Comparison of ENCODE assay signal across 24 cellular contexts in genomic region chr2:43078301-43078700, GRCh38.
"Had no signal": no experiment of that assay in that cellular context is flagged by ENCODE, and none has a peak within 500 bp of the region (broad histone marks: within the 10 kb centered on the region; RNA-seq: fewer than 3 reads in every experiment).

No MANE protein-coding gene starts in this region.

- H3K4me1 ChIP-seq: right lobe of liver had no signal

- H3K27ac Mint-ChIP-seq: activated CD4-positive, alpha-beta memory T cell treated with anti-CD3 and anti-CD28 coated beads, Interleukin-2, amount 10 ng/mL, durations not matched to agents 7 days and 5 days; activated CD4-positive, alpha-beta T cell treated with anti-CD3 and anti-CD28 coated beads, Interleukin-2, amount 10 ng/mL, durations not matched to agents 24 days and 14 days; activated naive CD4-positive, alpha-beta T cell treated with anti-CD3 and anti-CD28 coated beads for 36 hours; activated naive CD8-positive, alpha-beta T cell treated with anti-CD3 and anti-CD28 coated beads, Interleukin-2, amount 10 ng/mL, durations not matched to agents 7 days and 5 days; activated T-cell treated with anti-CD3 and anti-CD28 coated beads, Interleukin-2, amount 50 U/mL, for 72 hours; natural killer cell; T-cell; T-helper 2 cell treated with Interferon-gamma antibody and Interleukin-4, amounts not matched to agents 5 μg/mL and 100 μg/mL, for 36 hours had no signal

- H3K4me3 Mint-ChIP-seq: activated CD4-positive, alpha-beta memory T cell treated with anti-CD3 and anti-CD28 coated beads, Interleukin-2, amount 10 ng/mL, durations not matched to agents 7 days and 5 days; activated CD4-positive, alpha-beta T cell treated with anti-CD3 and anti-CD28 coated beads, Interleukin-2, amount 10 ng/mL, durations not matched to agents 24 days and 14 days; activated naive CD4-positive, alpha-beta T cell treated with anti-CD3 and anti-CD28 coated beads for 36 hours; activated naive CD8-positive, alpha-beta T cell treated with anti-CD3 and anti-CD28 coated beads, Interleukin-2, amount 10 ng/mL, durations not matched to agents 7 days and 5 days; activated T-cell treated with anti-CD3 and anti-CD28 coated beads, Interleukin-2, amount 50 U/mL, for 72 hours; natural killer cell; T-cell; T-helper 2 cell treated with Interferon-gamma antibody and Interleukin-4, amounts not matched to agents 5 μg/mL and 100 μg/mL, for 36 hours had no signal

- H3K36me3 ChIP-seq: heart right ventricle, right lobe of liver, thoracic aorta, upper lobe of right lung had no signal

- FAIRE-seq: small intestine had no signal

- H3K4me1 Mint-ChIP-seq: activated CD4-positive, alpha-beta memory T cell treated with anti-CD3 and anti-CD28 coated beads, Interleukin-2, amount 10 ng/mL, durations not matched to agents 7 days and 5 days had no signal

- H3K27me3 Mint-ChIP-seq: activated CD4-positive, alpha-beta memory T cell treated with anti-CD3 and anti-CD28 coated beads, Interleukin-2, amount 10 ng/mL, durations not matched to agents 7 days and 5 days; activated CD4-positive, alpha-beta T cell treated with anti-CD3 and anti-CD28 coated beads, Interleukin-2, amount 10 ng/mL, durations not matched to agents 24 days and 14 days; activated naive CD8-positive, alpha-beta T cell treated with anti-CD3 and anti-CD28 coated beads, Interleukin-2, amount 10 ng/mL, durations not matched to agents 7 days and 5 days; T-cell had no signal

- ATAC-seq: activated CD4-positive, CD25-positive, alpha-beta regulatory T cell treated with anti-CD3 and anti-CD28 coated beads, Interleukin-2, amount 50 U/mL, for 24 hours; activated T-cell treated with anti-CD3 and anti-CD28 coated beads, Interleukin-2, amount 50 U/mL, for 72 hours; heart right ventricle; left lobe of liver; natural killer cell; right lobe of liver; T-cell; upper lobe of right lung had no signal

- H3K4me3 ChIP-seq: heart right ventricle, lung, right lobe of liver, thoracic aorta, upper lobe of right lung had no signal

- H3K9me3 Mint-ChIP-seq: activated CD4-positive, alpha-beta memory T cell treated with anti-CD3 and anti-CD28 coated beads, Interleukin-2, amount 10 ng/mL, durations not matched to agents 7 days and 5 days; activated CD4-positive, alpha-beta T cell treated with anti-CD3 and anti-CD28 coated beads, Interleukin-2, amount 10 ng/mL, durations not matched to agents 24 days and 14 days; activated naive CD4-positive, alpha-beta T cell treated with anti-CD3 and anti-CD28 coated beads for 36 hours; activated naive CD8-positive, alpha-beta T cell treated with anti-CD3 and anti-CD28 coated beads, Interleukin-2, amount 10 ng/mL, durations not matched to agents 7 days and 5 days; activated T-cell treated with anti-CD3 and anti-CD28 coated beads, Interleukin-2, amount 50 U/mL, for 72 hours; natural killer cell; T-cell; T-helper 2 cell treated with Interferon-gamma antibody and Interleukin-4, amounts not matched to agents 5 μg/mL and 100 μg/mL, for 36 hours had no signal

- DNase-seq: activated CD4-positive, alpha-beta memory T cell treated with anti-CD3 and anti-CD28 coated beads, Interleukin-2, amount 10 ng/mL, durations not matched to agents 7 days and 5 days; activated CD4-positive, alpha-beta T cell treated with anti-CD3 and anti-CD28 coated beads, Interleukin-2, amount 10 ng/mL, durations not matched to agents 24 days and 14 days; activated effector memory CD4-positive, alpha-beta T cell treated with Interleukin-2 at 50 U/mL for 16 hours; activated naive CD4-positive, alpha-beta T cell treated with anti-CD3 and anti-CD28 coated beads for 36 hours; activated naive CD8-positive, alpha-beta T cell treated with anti-CD3 and anti-CD28 coated beads, Interleukin-2, amount 10 ng/mL, durations not matched to agents 7 days and 5 days; activated T-cell treated with anti-CD3 and anti-CD28 coated beads, Interleukin-2, amount 50 U/mL, for 72 hours; amniotic stem cell; heart right ventricle; midbrain; natural killer cell; nucleus accumbens; right lobe of liver; small intestine; stimulated activated CD4-positive, alpha-beta T cell treated with anti-CD3 and anti-CD28 coated beads, Interleukin-15, amount 100 ng/mL, for 24 hours; stimulated activated naive CD4-positive, alpha-beta T cell; T-cell; upper lobe of right lung had no signal

- H3K9me3 ChIP-seq: heart right ventricle, right lobe of liver, thoracic aorta, upper lobe of right lung had no signal

- H3K27me3 ChIP-seq: heart right ventricle, right lobe of liver, upper lobe of right lung had no signal

- H3K36me3 Mint-ChIP-seq: activated naive CD8-positive, alpha-beta T cell treated with anti-CD3 and anti-CD28 coated beads, Interleukin-2, amount 10 ng/mL, durations not matched to agents 7 days and 5 days; natural killer cell; T-cell had no signal

- H3K27ac ChIP-seq: epithelial cell of prostate, right lobe of liver, upper lobe of right lung, VCaP had no signal
